8 cellular contexts compared by ENCODE assay signal in the genomic region with DNA sequence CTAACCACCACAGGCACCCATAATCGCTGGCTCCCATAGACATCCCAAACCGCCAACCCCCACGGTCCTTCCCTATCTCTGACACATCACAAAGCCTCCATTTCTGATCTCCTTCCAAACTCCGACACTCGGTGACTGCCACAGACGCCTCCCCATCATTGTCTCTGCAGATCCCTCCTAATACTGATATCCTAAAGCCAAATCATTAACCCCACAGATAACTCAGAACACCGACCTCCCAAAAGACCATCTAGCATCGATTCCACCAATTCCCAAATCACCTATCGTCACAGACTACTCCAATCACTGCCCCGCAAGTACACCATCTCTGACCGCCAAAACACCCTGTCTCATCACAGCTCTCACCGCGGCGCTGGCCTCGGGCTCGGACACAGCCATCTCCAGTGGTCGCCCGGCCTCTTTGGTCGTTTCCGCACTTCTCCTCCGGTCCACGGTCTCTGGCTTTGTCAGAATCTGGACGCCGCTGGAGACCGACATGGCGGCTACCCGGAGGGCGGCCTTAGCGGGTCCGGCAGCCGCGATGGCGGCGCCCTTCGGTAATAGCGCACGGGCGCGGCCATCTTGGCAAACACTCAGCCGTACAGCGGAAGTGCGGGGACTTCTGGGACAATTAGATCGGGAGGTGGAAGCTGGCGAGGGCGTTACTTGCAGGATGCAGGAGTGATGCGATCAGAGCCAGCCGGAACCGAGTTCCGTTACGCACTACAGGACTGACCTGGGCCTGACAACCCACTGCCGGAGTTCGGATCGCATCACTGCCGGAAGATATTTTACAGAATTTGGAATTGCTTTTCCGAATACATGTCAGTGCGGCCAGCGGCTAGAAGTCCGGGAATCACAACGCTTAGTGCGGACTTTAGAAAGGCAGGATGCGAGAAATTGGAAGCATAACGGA. TPM values are rescaled to one million over a fixed set of nuclear protein-coding genes. Genes with fewer than 3 reads are reported as not detected.
DNase-seq lines count a peak whose midpoint lies in the region; ATAC-seq and TF ChIP-seq lines count a peak whose summit lies in the region.

Gene ZFP37, minus strand, starts transcription at position 534 of the 916 bp plus-strand sequence. Its CDS starts 36 bp downstream, at position 498.

- peaks cover 4 to 21% (median 16%) of the 10 kb centered on the region in 8 donors for H3K9me3 Mint-ChIP-seq in CD4-positive, alpha-beta memory T cell

- peak in 1 of 2 donors; percentile 31 for TF ChIP-seq POLR2A in thyroid gland (IDR thresholded peaks at IDR 0.05)

- H3K4me2 ChIP-seq in parathyroid adenoma (ENCODE audit: low read length) = peak within 1 kb of the TSS; percentile 70

- H3K27ac Mint-ChIP-seq in CD4-positive, alpha-beta memory T cell = no peak within 1 kb of the TSS

- 1 to 2% methylated on average over 62 of the region's 62 CpGs for WGBS in heart right ventricle, 2 donors
- WGBS in thyroid gland, 2 donors = 1 to 4% methylated on average over 60 to 62 of the region's 62 CpGs

- peaks cover 7 to 14% of the 10 kb centered on the region in 2 donors for H3K27me3 Mint-ChIP-seq in CD4-positive, alpha-beta memory T cell

- no peak within 1 kb of the TSS for H3K4me3 Mint-ChIP-seq in CD4-positive, alpha-beta memory T cell

- H2AFZ ChIP-seq in parathyroid adenoma = peak within 1 kb of the TSS; percentile 86

- H3K79me2 ChIP-seq in parathyroid adenoma = no peaks in the 10 kb centered on the region

- peak within 1 kb of the TSS; percentile 48 for H3K27ac ChIP-seq in CD4-positive, alpha-beta memory T cell (ENCODE audit: low read depth, low read length)
- H3K27ac ChIP-seq in heart right ventricle (peak within 1 kb of the TSS in 9 of 10 donors; percentile 51 to 87 (median 69)), parathyroid adenoma (peak within 1 kb of the TSS; percentile 42), thyroid gland (peak within 1 kb of the TSS in 2 of 3 donors; percentile 24 to 60)

- H3K27me3 ChIP-seq in CD4-positive, alpha-beta memory T cell (ENCODE audit: insufficient read depth, low read length) = peaks cover 7% of the 10 kb centered on the region
- H3K27me3 ChIP-seq in heart right ventricle (peaks cover 0 to 46% (median 28%) of the 10 kb centered on the region in 7 donors), parathyroid adenoma (ENCODE audit: control insufficient read depth, insufficient read depth, low read length) (peaks cover 1% of the 10 kb centered on the region), thyroid gland (peaks cover 5% of the 10 kb centered on the region)

- H3K36me3 Mint-ChIP-seq in CD4-positive, alpha-beta memory T cell = no peaks in the 10 kb centered on the region

- peak within 1 kb of the TSS; percentile 72 to 94 for H3K4me3 ChIP-seq in CD4-positive, alpha-beta memory T cell (ENCODE audit: low read length in 2 of 2)
- peak within 1 kb of the TSS; percentile 48 to 86 (median 70) for H3K4me3 ChIP-seq in heart right ventricle
- peak within 1 kb of the TSS; percentile 83 for H3K4me3 ChIP-seq in parathyroid adenoma (ENCODE audit: low read depth, low read length)
- peak within 1 kb of the TSS; percentile 61 to 74 (median 66) for H3K4me3 ChIP-seq in thyroid gland (replicated peaks in 1 of 3)

- H3K36me3 ChIP-seq in CD4-positive, alpha-beta memory T cell (ENCODE audit: insufficient read depth, low read length) = no peaks in the 10 kb centered on the region
- H3K36me3 ChIP-seq in heart right ventricle (peaks cover 0 to 37% (median 0%) of the 10 kb centered on the region in 9 donors), parathyroid adenoma (ENCODE audit: control insufficient read depth, insufficient read depth, low read length) (no peaks in the 10 kb centered on the region), thyroid gland (no peaks in the 10 kb centered on the region)

- TF ChIP-seq CTCF in heart right ventricle (IDR thresholded peaks at IDR 0.05) (no peak), parathyroid adenoma (IDR thresholded peaks at IDR 0.05) (no peak), thyroid gland (IDR thresholded peaks at IDR 0.05) (no peak)

- peak; percentile 61 to 86 (median 66) for DNase-seq in CD4-positive, alpha-beta memory T cell
- DNase-seq in LHCN-M2 (ENCODE audit: low read depth) (peak; percentile 94), SW480 (ENCODE audit: low spot score) (peak; percentile 94), amniotic stem cell (lab: John Stamatoyannopoulos, UW) (peak; percentile 80), heart right ventricle (peak; percentile 91 to 95), thyroid gland (peak; percentile 88 to 89)

- POLR2A ChIA-PET in CD4-positive, alpha-beta memory T cell (lab: Charles Lee; ENCODE audit: partially characterized antibody) = no interaction called here

- H3K9me3 ChIP-seq in CD4-positive, alpha-beta memory T cell (ENCODE audit: control insufficient read depth in 1 of 2, low read length in 2 of 2) = peaks cover 0 to 17% of the 10 kb centered on the region in 2 donors
- H3K9me3 ChIP-seq in heart right ventricle (peaks cover 3 to 89% (median 41%) of the 10 kb centered on the region in 11 donors), parathyroid adenoma (ENCODE audit: control insufficient read depth, low read length) (no peaks in the 10 kb centered on the region), thyroid gland (no peaks in the 10 kb centered on the region)

- ATAC-seq in GM21529 (IDR thresholded peaks at IDR 0.05; ENCODE audit: unreplicated experiment) (peak; percentile 98), heart right ventricle (peak; percentile 99 to 100 (median 100))

- CTCF ChIA-PET in CD4-positive, alpha-beta memory T cell (lab: Charles Lee; ENCODE audit: partially characterized antibody) = no interaction called here

- H3K4me1 ChIP-seq in CD4-positive, alpha-beta memory T cell (ENCODE audit: insufficient read depth, low read length) = peaks cover 12% of the 10 kb centered on the region
- H3K4me1 ChIP-seq in heart right ventricle = peaks cover 0 to 15% (median 0%) of the 10 kb centered on the region in 9 donors
- H3K4me1 ChIP-seq in parathyroid adenoma = no peaks in the 10 kb centered on the region
- peaks cover 0 to 4% of the 10 kb centered on the region in 2 donors for H3K4me1 ChIP-seq in thyroid gland

- no peak within 1 kb of the TSS for H3K9ac ChIP-seq in parathyroid adenoma

- intact Hi-C loops in CD4-positive, alpha-beta memory T cell (cut with micrococcal nuclease) = no loop called here
- intact Hi-C loops in heart right ventricle (cut with DNase I) (no loop called here), thyroid gland (cut with DNase I) (no loop called here)

- H3K4me1 Mint-ChIP-seq in CD4-positive, alpha-beta memory T cell = peaks cover 0 to 8% (median 0%) of the 10 kb centered on the region in 4 donors

RNA-seq across cellular contexts. Expression of gene ZFP37, which starts in this region (rescaled TPM):
- total RNA-seq in CD4-positive, alpha-beta memory T cell = 1 to 10 TPM; 2.9 TPM
- 1 to 10 TPM; 1.8 to 3.0 TPM for polyA plus RNA-seq in CD4-positive, alpha-beta memory T cell
- total RNA-seq in LHCN-M2 (2014; rRNA removed) (3.3 and 4.9 TPM in 2 replicates), heart right ventricle (1 to 10 TPM in 9 of 10 donors, under 1 TPM in 1; 0.67 to 2.3 (median 1.6) TPM), thyroid gland (1 to 10 TPM; 3.2 to 5.8 (median 4.6) TPM)
- 0.92 TPM for polyA plus RNA-seq in LHCN-M2 (2012)
- polyA plus RNA-seq in heart right ventricle = under 1 TPM; 0.51 to 0.80 TPM

Comparison
In these comparisons a context has a peak if more than half of its experiments do, and no peak if none do; other contexts are left out.
1. Peak in every context shown above with its lines: DNase-seq, ATAC-seq, H3K4me3 ChIP-seq and H3K27ac ChIP-seq.